ENCODE assay signal across 28 cellular contexts in the genomic region with DNA sequence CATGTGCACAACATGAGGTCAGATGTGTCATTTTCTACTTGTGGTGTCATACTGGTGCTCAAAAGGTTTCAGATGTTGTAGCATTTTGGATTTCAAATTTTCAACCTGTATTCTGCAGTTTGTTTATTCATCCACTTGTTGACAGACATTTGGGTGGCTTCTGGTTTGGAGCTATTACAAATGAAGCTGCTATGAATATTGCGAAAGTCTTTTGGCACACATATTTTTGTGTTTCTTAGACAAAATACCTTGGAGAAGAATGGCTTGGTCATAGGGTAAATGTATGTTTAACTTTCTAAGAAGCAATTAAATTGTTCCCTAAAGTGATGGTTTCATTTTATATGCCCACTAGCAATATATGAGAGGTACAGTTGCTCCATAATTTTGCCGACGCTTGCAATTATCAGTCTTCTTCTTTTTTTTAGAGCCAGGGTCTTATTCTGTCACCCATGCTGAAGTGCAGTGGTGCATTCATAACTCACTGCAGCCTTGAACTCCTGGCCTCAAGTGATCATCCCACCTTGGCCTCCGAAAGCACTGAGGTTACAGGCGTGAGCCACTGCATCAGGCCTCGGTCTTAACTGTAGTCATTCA.
"Had no signal": no experiment of that assay in that cellular context is flagged by ENCODE, and none has a peak within 500 bp of the region (broad histone marks: within the 10 kb centered on the region; RNA-seq: fewer than 3 reads in every experiment).

No MANE protein-coding gene starts in this region.

- ATAC-seq: left lung; lower lobe of right lung; natural killer cell; psoas muscle; stimulated activated naive CD8-positive, alpha-beta T cell treated with anti-CD3 and anti-CD28 coated beads, Interleukin-15, Interleukin-2, amounts not matched to agents 100 U/mL and 50 U/mL, for 24 hours had no signal

- H3K27ac ChIP-seq: colonic mucosa, dorsolateral prefrontal cortex, left lung, lower lobe of right lung, neural progenitor cell, parathyroid adenoma, psoas muscle, right atrium auricular region, testis, transverse colon, VCaP had no signal

- H3K4me1 ChIP-seq: colonic mucosa, left lung, lower lobe of right lung, neural progenitor cell, parathyroid adenoma, psoas muscle, right atrium auricular region, testis, transverse colon had no signal

- H3K4me3 ChIP-seq: colonic mucosa, dorsolateral prefrontal cortex, left lung, lower lobe of right lung, neural progenitor cell, psoas muscle, right atrium auricular region, testis, transverse colon had no signal

- FAIRE-seq: frontal cortex, islet of Langerhans had no signal

- H3K9ac ChIP-seq: neural progenitor cell, parathyroid adenoma had no signal

- H3K9me3 ChIP-seq: colonic mucosa, left lung, lower lobe of right lung, right atrium auricular region, testis, transverse colon had no signal

- DNase-seq: activated CD4-positive, alpha-beta T cell treated with anti-CD3 and anti-CD28 coated beads for 4 hours; activated CD4-positive, alpha-beta T cell treated with anti-CD3 and anti-CD28 coated beads, Interleukin-2, amount 50 U/mL, for 48 hours; activated CD8-positive, alpha-beta memory T cell treated with anti-CD3 and anti-CD28 coated beads for 24 hours; activated effector memory CD4-positive, alpha-beta T cell treated with anti-CD3 and anti-CD28 coated beads, Interleukin-2, amount 50 U/mL, for 16 hours; activated naive CD4-positive, alpha-beta T cell treated with anti-CD3 and anti-CD28 coated beads for 36 hours; activated naive CD8-positive, alpha-beta T cell treated with anti-CD3 and anti-CD28 coated beads for 36 hours; amniotic stem cell; colonic mucosa; dorsolateral prefrontal cortex; effector memory CD4-positive, alpha-beta T cell; erythroblast; left lung; lower lobe of right lung; mesenchymal stem cell; natural killer cell; occipital lobe; psoas muscle; stimulated activated CD4-positive, alpha-beta T cell treated with anti-CD3 and anti-CD28 coated beads, Interleukin-12 subunit alpha, Interleukin-12 subunit beta, amount 100 ng/mL, for 4 hours; stimulated activated CD4-positive, alpha-beta T cell treated with anti-CD3 and anti-CD28 coated beads, Interleukin-4, amount 100 ng/mL, for 1 hour; stimulated activated naive CD8-positive, alpha-beta T cell treated with anti-CD3 and anti-CD28 coated beads, Interleukin-15, Interleukin-2, amounts not matched to agents 100 U/mL and 50 U/mL, for 24 hours; testis; transverse colon had no signal

- H3K27me3 ChIP-seq: colonic mucosa, dorsolateral prefrontal cortex, left lung, neural progenitor cell, right atrium auricular region, testis, transverse colon had no signal

- H3K36me3 ChIP-seq: colonic mucosa, left lung, lower lobe of right lung, neural progenitor cell, right atrium auricular region, transverse colon had no signal

- H3K79me2 ChIP-seq: parathyroid adenoma had no signal

- H2AFZ ChIP-seq: neural progenitor cell, parathyroid adenoma had no signal

- H3K4me2 ChIP-seq: neural progenitor cell had no signal
